Comparison of ENCODE assay signal across 27 cellular contexts in the genomic region with DNA sequence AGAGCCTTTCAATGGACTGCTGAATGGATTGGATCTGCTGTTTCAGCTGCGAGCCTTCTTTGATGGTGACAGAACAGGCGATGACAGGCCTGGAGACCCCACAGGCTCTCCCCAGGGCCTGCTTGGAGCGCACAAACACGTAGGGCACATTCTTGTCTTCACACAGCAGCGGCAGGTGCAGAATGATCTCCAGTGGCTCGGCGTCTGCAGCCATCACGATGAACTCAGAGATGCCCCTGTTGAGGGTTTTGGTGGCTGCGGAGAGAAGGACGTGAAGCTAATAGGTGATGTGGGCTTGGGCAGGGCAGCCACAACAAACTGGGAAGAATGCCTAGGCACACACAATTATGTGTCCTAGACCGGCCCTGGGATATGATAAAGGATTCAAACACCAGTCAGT. TPM values are rescaled to one million over a fixed set of nuclear protein-coding genes. Genes with fewer than 3 reads are reported as not detected.
DNase-seq lines count a peak whose midpoint lies in the region; ATAC-seq lines count a peak whose summit lies in the region.
"Had no signal": no experiment of that assay in that cellular context is flagged by ENCODE, and none has a peak within 500 bp of the region (broad histone marks: within the 10 kb centered on the region; RNA-seq: fewer than 3 reads in every experiment).

No MANE protein-coding gene starts in this region.

- no peaks in the 10 kb centered on the region for H3K9me3 Mint-ChIP-seq in activated CD4-positive, alpha-beta memory T cell treated with anti-CD3 and anti-CD28 coated beads for 36 hours
- H3K9me3 Mint-ChIP-seq: activated naive CD4-positive, alpha-beta T cell treated with anti-CD3 and anti-CD28 coated beads, Interleukin-2, amount 50 U/mL, for 24 hours; activated T-cell treated with anti-CD3 and anti-CD28 coated beads, Interleukin-2, amount 50 U/mL, for 72 hours had no signal

- no peak overlapping the region for H3K4me3 Mint-ChIP-seq in activated CD4-positive, alpha-beta memory T cell treated with anti-CD3 and anti-CD28 coated beads for 36 hours
- H3K4me3 Mint-ChIP-seq: activated naive CD4-positive, alpha-beta T cell treated with anti-CD3 and anti-CD28 coated beads, Interleukin-2, amount 50 U/mL, for 24 hours; activated T-cell treated with anti-CD3 and anti-CD28 coated beads, Interleukin-2, amount 50 U/mL, for 72 hours had no signal

- H3K36me3 Mint-ChIP-seq in activated CD4-positive, alpha-beta memory T cell treated with anti-CD3 and anti-CD28 coated beads for 36 hours: peaks cover 37% of the 10 kb centered on the region

- intact Hi-C loops in Right ventricle myocardium superior (cut with DNase I) (no loop called here), cardiac septum (cut with DNase I) (no loop called here), right cardiac atrium (cut with DNase I) (loop anchor here in 1 of 4 donors (10.0 kb wide), 1 partner anchor 60 kb away; no protein-coding TSS in a partner anchor)
- intact Hi-C loops in activated CD4-positive, alpha-beta memory T cell treated with anti-CD3 and anti-CD28 coated beads for 36 hours (cut with micrococcal nuclease): no loop called here

- H3K9me3 ChIP-seq in right cardiac atrium (ENCODE audit: control insufficient read depth, low read length): no peaks in the 10 kb centered on the region
- H3K9me3 ChIP-seq: transverse colon had no signal

- no peaks in the 10 kb centered on the region for H3K27me3 Mint-ChIP-seq in activated CD4-positive, alpha-beta memory T cell treated with anti-CD3 and anti-CD28 coated beads for 36 hours
- H3K27me3 Mint-ChIP-seq: activated naive CD4-positive, alpha-beta T cell treated with anti-CD3 and anti-CD28 coated beads, Interleukin-2, amount 50 U/mL, for 24 hours had no signal

- DNase-seq in Right ventricle myocardium superior (peak; percentile 25), cardiac septum (ENCODE audit: low spot score) (no peak), right cardiac atrium (no peak), cerebellum (ENCODE audit: low spot score) (no peak)
- no peak for DNase-seq in activated CD4-positive, alpha-beta memory T cell treated with anti-CD3 and anti-CD28 coated beads for 36 hours
- DNase-seq: activated CD4-positive, alpha-beta T cell treated with anti-CD3 and anti-CD28 coated beads for 4 hours; activated T-cell treated with anti-CD3 and anti-CD28 coated beads, Interleukin-2, amount 50 U/mL, for 72 hours; COR-L47; DMS53; foreskin fibroblast; NCI-H1105; NCI-H187 treated with DMSO at 0.1 percent for 48 hours; NCI-H226; NCI-H748 treated with DMSO at 0.1 percent for 48 hours; occipital lobe; transverse colon had no signal

- no peak overlapping the region for H3K4me3 ChIP-seq in right cardiac atrium (ENCODE audit: low read length)
- H3K4me3 ChIP-seq: SK-N-MC, skin epidermis, transverse colon had no signal

- H3K27me3 ChIP-seq in right cardiac atrium (ENCODE audit: control insufficient read depth, insufficient read depth): no peaks in the 10 kb centered on the region
- H3K27me3 ChIP-seq: transverse colon had no signal

- 58% methylated on average over 11 of the region's 11 CpGs for WGBS in right cardiac atrium

- CTCF ChIA-PET in activated CD4-positive, alpha-beta memory T cell treated with anti-CD3 and anti-CD28 coated beads for 36 hours (lab: Charles Lee): interaction anchor here (1.1 kb wide), 1 partner anchor 8 kb away, joined by 5 read pairs; no protein-coding TSS in a partner anchor

- peak overlapping the region; percentile 25 for H3K27ac ChIP-seq in right cardiac atrium (ENCODE audit: low read length)
- H3K27ac ChIP-seq: SK-N-MC, transverse colon had no signal

- H3K4me1 Mint-ChIP-seq in activated CD4-positive, alpha-beta memory T cell treated with anti-CD3 and anti-CD28 coated beads for 36 hours (ENCODE audit: low read depth): peaks cover 9% of the 10 kb centered on the region

- ATAC-seq in Right ventricle myocardium superior (ENCODE audit: poor library complexity) (peak; percentile 25), right cardiac atrium (no peak), GM19395 (IDR thresholded peaks at IDR 0.05; ENCODE audit: unreplicated experiment) (no peak), HG03520 (IDR thresholded peaks at IDR 0.05; ENCODE audit: unreplicated experiment) (no peak)
- ATAC-seq: activated T-cell treated with anti-CD3 and anti-CD28 coated beads, Interleukin-2, amount 50 U/mL, for 72 hours; esophagus mucosa had no signal

- H3K4me1 ChIP-seq in right cardiac atrium (ENCODE audit: control insufficient read depth, insufficient read depth, low read length): peaks cover 4% of the 10 kb centered on the region
- H3K4me1 ChIP-seq: transverse colon had no signal

- POLR2A ChIA-PET in activated CD4-positive, alpha-beta memory T cell treated with anti-CD3 and anti-CD28 coated beads for 36 hours (lab: Charles Lee): no interaction called here

- H3K27ac Mint-ChIP-seq in activated CD4-positive, alpha-beta memory T cell treated with anti-CD3 and anti-CD28 coated beads for 36 hours: peak overlapping the region; percentile 30
- H3K27ac Mint-ChIP-seq: activated naive CD4-positive, alpha-beta T cell treated with anti-CD3 and anti-CD28 coated beads, Interleukin-2, amount 50 U/mL, for 24 hours had no signal

RNA-seq across cellular contexts. Expression of a gene that starts 13.7 kb away (rescaled TPM):
- total RNA-seq in Right ventricle myocardium superior (193 TPM), cardiac septum (149 TPM), right cardiac atrium (100 to 1,000 TPM; 195 to 233 (median 216) TPM), cerebellum (55.3 TPM)
- 100 to 1,000 TPM; 236 to 242 TPM for total RNA-seq in activated CD4-positive, alpha-beta memory T cell treated with anti-CD3 and anti-CD28 coated beads for 36 hours
- polyA plus RNA-seq in right cardiac atrium: 246 TPM

RNA-seq across cellular contexts. Expression of a gene that starts 24.4 kb away (rescaled TPM):
- total RNA-seq in Right ventricle myocardium superior: not detected
- total RNA-seq in cardiac septum: 0.40 TPM
- 10 to 100 TPM; 51.3 to 52.3 TPM for total RNA-seq in activated CD4-positive, alpha-beta memory T cell treated with anti-CD3 and anti-CD28 coated beads for 36 hours
- 1 to 10 TPM in 2 of 4 donors, under 1 TPM in 2; 0.64 to 1.3 (median 1.1) TPM for total RNA-seq in right cardiac atrium
- polyA plus RNA-seq in right cardiac atrium: 0.34 TPM
- 0.73 TPM for total RNA-seq in cerebellum
- total RNA-seq: G401, H4, HT-29, M059J, RPMI7951 had no signal

RNA-seq across cellular contexts. Expression of a gene that starts 53.8 kb away (rescaled TPM):
- total RNA-seq in Right ventricle myocardium superior: 143 TPM
- total RNA-seq in cardiac septum: 155 TPM
- total RNA-seq in activated CD4-positive, alpha-beta memory T cell treated with anti-CD3 and anti-CD28 coated beads for 36 hours: 100 to 1,000 TPM; 403 to 409 TPM
- 100 to 1,000 TPM; 160 to 183 (median 173) TPM for total RNA-seq in right cardiac atrium
- polyA plus RNA-seq in right cardiac atrium: 144 TPM
- total RNA-seq in cerebellum: 131 TPM

RNA-seq across cellular contexts. Expression of a gene that starts 54.1 kb away (rescaled TPM):
- total RNA-seq in Right ventricle myocardium superior (38.4 TPM), cardiac septum (30.6 TPM), right cardiac atrium (10 to 100 TPM; 56.5 to 90.7 (median 74.8) TPM), cerebellum (18.8 TPM)
- 10 to 100 TPM; 55.5 to 57.9 TPM for total RNA-seq in activated CD4-positive, alpha-beta memory T cell treated with anti-CD3 and anti-CD28 coated beads for 36 hours
- polyA plus RNA-seq in right cardiac atrium: 86.4 TPM

Comparison
In these comparisons a context has a peak if more than half of its experiments do, and no peak if none do; other contexts are left out.
1. RNA of a gene that starts 24.4 kb away (total RNA-seq): 51.3 to 52.3 TPM in activated CD4-positive, alpha-beta memory T cell treated with anti-CD3 and anti-CD28 coated beads for 36 hours; 0.64 to 1.3 TPM in right cardiac atrium, 0.73 TPM in cerebellum (single experiment), 0.40 TPM in cardiac septum (single experiment) and not detected in Right ventricle myocardium superior (single experiment); every median in the first group is over 10 times any median in the second.